In genomic region chr7:120799147-120799546, GRCh38 we compare ENCODE assay signal across 2 cellular contexts.
TF ChIP-seq lines count a peak whose summit lies in the region.

No MANE protein-coding gene starts in this region.

TF ChIP-seq in SK-N-SH treated with all-trans-retinoic acid at 6 μM for 48 hours, 23 proteins besides CTCF, POLR2A, EP300 and RAD21 (continued from another document):
- TF ChIP-seq TSHZ2 (CRISPR knock-in tag; IDR thresholded peaks at IDR 0.05), result no peak
- no peak for TF ChIP-seq TCF4 (CRISPR knock-in tag; IDR thresholded peaks at IDR 0.05; ENCODE audit: borderline replicate concordance)
- no peak for TF ChIP-seq ZC3H10 (CRISPR knock-in tag; IDR thresholded peaks at IDR 0.05)
TF ChIP-seq in SK-N-SH treated with all-trans-retinoic acid at 6 μM for 48 hours: peak in this region for 0.

TF ChIP-seq in SK-N-SH, 30 proteins besides CTCF, POLR2A, EP300 and RAD21 (continued from another document):
- TF ChIP-seq REST (IDR thresholded peaks at IDR 0.05; ENCODE audit: low read depth, low read length) (no peak), ELF1 (IDR thresholded peaks at IDR 0.05) (no peak), JUND (IDR thresholded peaks at IDR 0.05) (no peak)
TF ChIP-seq in SK-N-SH: peak in this region for 0.
